8 cellular contexts compared by ENCODE assay signal in genomic region chr19:13055213-13056051, GRCh38. TPM values are rescaled to one million over a fixed set of nuclear protein-coding genes. Genes with fewer than 3 reads are reported as not detected.
DNase-seq lines count a peak whose midpoint lies in the region; ATAC-seq, FAIRE-seq and TF ChIP-seq lines count a peak whose summit lies in the region.

No MANE protein-coding gene starts in this region.

- BruUV-seq in PC-3 (replicated peaks; lab: Mats Ljungman, UMichigan) = TSS peak; percentile 93

- no peaks in the 10 kb centered on the region for H3F3A ChIP-seq in PC-3 (ENCODE audit: low read length, unreplicated experiment)

- POLR2A ChIA-PET in PC-3 (lab: Charles Lee; ENCODE audit: unreplicated experiment) = interaction anchor here (0.5 to 1.0 kb wide), 8 partner anchors 27 to 582 kb away, joined by 3 to 8 read pairs (median 4); no protein-coding TSS in a partner anchor

- H3K9me3 ChIP-seq in PC-3 (ENCODE audit: low read length) (no peaks in the 10 kb centered on the region), mucosa of rectum (ENCODE audit: control insufficient read depth in 2 of 2, low read length in 2 of 2) (no peaks in the 10 kb centered on the region)

- ATAC-seq in PC-3 (peak; percentile 21), esophagus mucosa (peak; percentile 1), HG02763 (IDR thresholded peaks at IDR 0.05; ENCODE audit: unreplicated experiment) (no peak)

- H3K36me3 ChIP-seq in PC-3 (ENCODE audit: low read depth, low read length) (no peaks in the 10 kb centered on the region), mucosa of rectum (ENCODE audit: control insufficient read depth in 2 of 2, insufficient read depth in 2 of 2, low read length in 2 of 2) (no peaks in the 10 kb centered on the region)

- intact Hi-C loops in PC-3 (cut with micrococcal nuclease) = loop anchor here (2.0 kb wide), 1 partner anchor 41 kb away; no protein-coding TSS in a partner anchor

- H4K20me1 ChIP-seq in PC-3 (ENCODE audit: low read length) = no peaks in the 10 kb centered on the region

- peak overlapping the region; percentile 62 for H3K4me3 ChIP-seq in PC-3 (ENCODE audit: low read length)
- H3K4me3 ChIP-seq in mucosa of rectum (ENCODE audit: low read length in 2 of 2) = peak overlapping the region in 1 of 2 donors; percentile 2

- CTCF ChIA-PET in PC-3 (lab: Charles Lee) = interaction anchor here (0.6 to 2.6 kb wide), 6 partner anchors 21 to 90 kb away, joined by 3 to 13 read pairs (median 4); no protein-coding TSS in a partner anchor

- DNase-seq in A172 (ENCODE audit: low spot score) = peak; percentile 87
- peak; percentile 81 for DNase-seq in PC-3
- DNase-seq in T-helper 2 cell = no peak
- no peak for DNase-seq in GM12892 (ENCODE audit: insufficient read length)
- DNase-seq in UCSD-AML1 (lab: John Stamatoyannopoulos, UW; ENCODE audit: unreplicated experiment) = no peak

- H3K4me1 ChIP-seq in PC-3 (ENCODE audit: insufficient read depth, low read length) (peaks cover 81% of the 10 kb centered on the region), mucosa of rectum (ENCODE audit: control insufficient read depth in 2 of 2, insufficient read depth in 2 of 2, low read length in 2 of 2) (peaks cover 62 to 80% of the 10 kb centered on the region in 2 donors)

- H3K79me2 ChIP-seq in PC-3 (ENCODE audit: low read length) = peaks cover 73% of the 10 kb centered on the region

- H2AFZ ChIP-seq in PC-3 (ENCODE audit: low read length) = peak overlapping the region; percentile 59

- TF ChIP-seq POLR2A in GM12892 (IDR thresholded peaks at IDR 0.05; ENCODE audit: low read depth, low read length) = no peak

- H3K27me3 ChIP-seq in PC-3 (ENCODE audit: low read length) (no peaks in the 10 kb centered on the region), mucosa of rectum (ENCODE audit: control insufficient read depth in 2 of 2, insufficient read depth in 2 of 2, low read length in 2 of 2) (no peaks in the 10 kb centered on the region)

- H3K27ac ChIP-seq in PC-3 (ENCODE audit: low read length) (peak overlapping the region; percentile 99), mucosa of rectum (ENCODE audit: low read depth in 2 of 2, low read length in 2 of 2) (peak overlapping the region; percentile 77 to 87)

- H3K9ac ChIP-seq in PC-3 (ENCODE audit: low read length) (peak overlapping the region; percentile 90), mucosa of rectum (ENCODE audit: low read depth in 1 of 2, low read length in 2 of 2) (peak overlapping the region in 1 of 2 donors; percentile 53)

- no peak for FAIRE-seq in GM12892 (lab: Jason Lieb, UNC)

- H3K4me2 ChIP-seq in PC-3 (ENCODE audit: low read length) = peak overlapping the region; percentile 95

- peak; percentile 39; the same call in 1 of the 2 replicates for TF ChIP-seq CTCF in PC-3 (conservative IDR thresholded peaks at IDR 0.05; ENCODE audit: low read depth, low read length)

- H3K9me2 ChIP-seq in PC-3 (replicated peaks; ENCODE audit: low read length) = no peaks in the 10 kb centered on the region

RNA-seq across cellular contexts. Expression of gene LYL1, which starts 47.2 kb away (rescaled TPM):
- not detected in 2 replicates for total RNA-seq in A172 (2014; rRNA removed; shearing (Covaris generic))
- total RNA-seq in PC-3 (2014; rRNA removed) = 3.3 and 12.0 TPM in 2 replicates
- 1.4 TPM for total RNA-seq in esophagus mucosa
- polyA plus RNA-seq in GM12892 (2012; ENCODE audit: missing spikeins) = 1.2 TPM

Comparison
In these comparisons a context has a peak if more than half of its experiments do, and no peak if none do; other contexts are left out.
1. DNase-seq: peak in A172 (single experiment) and PC-3 (single experiment); none in T-helper 2 cell (0 of 5), GM12892 (single experiment) and UCSD-AML1 (single experiment).